In the genomic region with DNA sequence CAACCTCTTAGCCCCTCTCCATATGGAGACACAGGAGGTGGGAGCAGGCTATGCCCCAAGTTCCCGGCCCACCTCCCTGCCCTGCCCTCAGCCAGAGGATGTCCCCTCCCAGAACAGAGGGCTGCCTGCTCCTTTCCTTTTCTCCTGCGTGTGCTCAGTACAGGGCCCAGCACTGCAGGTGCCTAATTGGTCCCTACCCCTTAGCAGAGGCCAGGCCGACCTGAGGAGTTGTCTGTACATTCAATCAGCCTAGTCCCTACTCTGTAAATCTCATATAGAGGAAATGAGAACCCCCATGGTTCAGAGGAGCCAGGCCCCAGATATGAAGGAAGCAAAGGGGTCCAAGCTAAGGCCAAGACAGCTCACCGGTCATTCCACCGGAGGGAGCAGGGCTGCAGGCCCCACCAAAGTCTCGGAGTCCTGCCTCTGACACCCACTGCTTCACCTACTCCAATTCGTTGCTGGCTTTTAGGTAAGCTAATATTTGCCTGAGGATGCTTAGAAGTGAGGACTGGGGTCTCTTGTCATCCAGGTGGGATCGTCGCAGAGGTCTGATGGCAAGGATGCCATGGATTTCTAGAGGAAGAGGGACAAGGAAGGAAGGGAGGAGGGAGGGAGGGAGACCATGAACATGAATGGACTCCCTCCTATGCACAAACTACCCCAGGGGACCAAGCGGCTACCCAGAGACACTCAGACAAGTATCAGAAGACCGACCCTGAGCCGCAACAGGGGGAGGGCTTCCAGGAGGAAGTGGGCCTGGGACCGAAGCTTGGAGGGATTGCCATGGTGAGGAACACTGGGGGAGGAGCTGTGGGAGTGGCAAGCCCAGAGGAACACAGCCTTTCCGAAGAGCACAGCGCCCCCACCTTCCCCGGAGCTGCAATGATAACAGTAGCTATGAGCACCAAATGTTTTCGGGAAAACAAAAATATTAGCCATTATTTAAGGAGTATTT, we compare ENCODE assay signal across 14 cellular contexts. TPM values are rescaled to one million over a fixed set of nuclear protein-coding genes. Genes with fewer than 3 reads are reported as not detected.
DNase-seq lines count a peak whose midpoint lies in the region; ATAC-seq and TF ChIP-seq lines count a peak whose summit lies in the region.
"Had no signal": no experiment of that assay in that cellular context is flagged by ENCODE, and none has a peak within 500 bp of the region (broad histone marks: within the 10 kb centered on the region; RNA-seq: fewer than 3 reads in every experiment).

No MANE protein-coding gene starts in this region.

- H3K4me3 ChIP-seq in upper lobe of right lung: no peak overlapping the region
- H3K4me3 ChIP-seq: heart right ventricle, Peyer's patch had no signal

- TF ChIP-seq CTCF in upper lobe of right lung (IDR thresholded peaks at IDR 0.05): no peak

- H3K36me3 ChIP-seq in upper lobe of right lung: no peaks in the 10 kb centered on the region
- H3K36me3 ChIP-seq: heart right ventricle, Peyer's patch had no signal

- intact Hi-C loops in upper lobe of right lung (cut with DNase I): no loop called here

- no peak overlapping the region for H3K27ac ChIP-seq in upper lobe of right lung
- H3K27ac ChIP-seq: heart right ventricle, Peyer's patch had no signal

- H3K4me1 ChIP-seq in upper lobe of right lung: no peaks in the 10 kb centered on the region
- H3K4me1 ChIP-seq: heart right ventricle, Peyer's patch had no signal

- H3K27me3 ChIP-seq in upper lobe of right lung: no peaks in the 10 kb centered on the region
- H3K27me3 ChIP-seq: Peyer's patch had no signal

- ATAC-seq in SK-N-SH treated with all-trans-retinoic acid at 6 μM for 48 hours (0 out of 3 replicates have a peak, but pooled peaks have one; percentile 34), upper lobe of right lung (peak; percentile 40), HG02981 (IDR thresholded peaks at IDR 0.05; ENCODE audit: unreplicated experiment) (no peak)

- H3K9me3 ChIP-seq in upper lobe of right lung: no peaks in the 10 kb centered on the region

- DNase-seq in NCI-H524 (lab: John Stamatoyannopoulos, UW) (peak; percentile 63 to 68), NCI-H524 treated with DMSO at 0.1 percent for 48 hours (lab: John Stamatoyannopoulos, UW) (no peak), iPS DF 19.7 (ENCODE audit: low read depth, low spot score) (peak; percentile 64), upper lobe of right lung (peak; percentile 36), SW 1271 (lab: John Stamatoyannopoulos, UW) (no peak)
- no peak for DNase-seq in activated effector memory CD4-positive, alpha-beta T cell treated with anti-CD3 and anti-CD28 coated beads, Interleukin-2, amount 50 U/mL, for 16 hours
- DNase-seq: amygdala; DMS53; heart right ventricle; midbrain; Peyer's patch; stimulated activated CD4-positive, alpha-beta T cell treated with anti-CD3 and anti-CD28 coated beads, Interleukin-4, amount 100 ng/mL, for 4 hours had no signal

TF ChIP-seq in SK-N-SH treated with all-trans-retinoic acid at 6 μM for 48 hours, 23 proteins besides CTCF, POLR2A, EP300 and RAD21:
- TF ChIP-seq CREB5 (CRISPR knock-in tag; IDR thresholded peaks at IDR 0.05; ENCODE audit: low read depth) (no peak), PPARA (CRISPR knock-in tag; IDR thresholded peaks at IDR 0.05; ENCODE audit: borderline replicate concordance) (no peak), ISL1 (CRISPR knock-in tag; IDR thresholded peaks at IDR 0.05) (no peak)
- TF ChIP-seq, protein P1, sequence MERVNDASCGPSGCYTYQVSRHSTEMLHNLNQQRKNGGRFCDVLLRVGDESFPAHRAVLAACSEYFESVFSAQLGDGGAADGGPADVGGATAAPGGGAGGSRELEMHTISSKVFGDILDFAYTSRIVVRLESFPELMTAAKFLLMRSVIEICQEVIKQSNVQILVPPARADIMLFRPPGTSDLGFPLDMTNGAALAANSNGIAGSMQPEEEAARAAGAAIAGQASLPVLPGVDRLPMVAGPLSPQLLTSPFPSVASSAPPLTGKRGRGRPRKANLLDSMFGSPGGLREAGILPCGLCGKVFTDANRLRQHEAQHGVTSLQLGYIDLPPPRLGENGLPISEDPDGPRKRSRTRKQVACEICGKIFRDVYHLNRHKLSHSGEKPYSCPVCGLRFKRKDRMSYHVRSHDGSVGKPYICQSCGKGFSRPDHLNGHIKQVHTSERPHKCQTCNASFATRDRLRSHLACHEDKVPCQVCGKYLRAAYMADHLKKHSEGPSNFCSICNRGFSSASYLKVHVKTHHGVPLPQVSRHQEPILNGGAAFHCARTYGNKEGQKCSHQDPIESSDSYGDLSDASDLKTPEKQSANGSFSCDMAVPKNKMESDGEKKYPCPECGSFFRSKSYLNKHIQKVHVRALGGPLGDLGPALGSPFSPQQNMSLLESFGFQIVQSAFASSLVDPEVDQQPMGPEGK (CRISPR knock-in tag; IDR thresholded peaks at IDR 0.05; ENCODE audit: borderline replicate concordance): no peak

RNA-seq across cellular contexts. Expression of gene FOXO6, which starts 30.4 kb away (rescaled TPM):
- 0.43 TPM for total RNA-seq in upper lobe of right lung

Comparison
In these comparisons a context has a peak if more than half of its experiments do, and no peak if none do; other contexts are left out.
1. DNase-seq: peak in NCI-H524 (2 of 2), iPS DF 19.7 (single experiment) and upper lobe of right lung (single experiment); none in NCI-H524 treated with DMSO at 0.1 percent for 48 hours (single experiment), SW 1271 (0 of 2) and activated effector memory CD4-positive, alpha-beta T cell treated with anti-CD3 and anti-CD28 coated beads, Interleukin-2, amount 50 U/mL, for 16 hours (single experiment).